Comparison of ENCODE assay signal across 9 cellular contexts in the genomic region with DNA sequence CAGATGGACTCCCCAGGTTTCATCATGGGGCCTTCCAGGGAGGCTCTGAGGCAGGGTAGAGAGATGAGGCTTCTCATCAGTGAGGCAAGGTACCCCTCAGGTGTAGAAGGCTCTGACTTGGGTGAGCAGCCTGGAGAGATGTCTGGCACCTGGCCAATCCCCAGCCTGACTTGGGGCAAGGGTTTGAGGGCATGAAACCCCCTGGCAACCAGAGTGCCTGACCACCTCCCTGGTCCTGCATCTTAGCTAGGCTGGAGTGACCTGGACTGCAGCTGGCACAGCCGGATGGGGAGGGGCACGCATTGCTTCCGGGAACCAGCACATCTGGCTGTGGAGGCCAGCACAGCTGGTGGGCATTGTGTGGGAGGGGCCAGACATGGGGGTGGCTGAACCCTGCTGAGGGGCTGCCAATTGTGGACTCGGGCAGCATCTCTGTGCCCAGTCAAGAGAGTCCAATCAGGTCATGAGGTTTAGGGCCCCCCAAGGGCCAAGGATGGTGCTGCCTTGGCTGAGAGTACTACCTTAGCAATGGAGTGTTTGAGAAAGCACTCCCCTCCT. TPM values are rescaled to one million over a fixed set of nuclear protein-coding genes. Genes with fewer than 3 reads are reported as not detected.
DNase-seq lines count a peak whose midpoint lies in the region; ATAC-seq and TF ChIP-seq lines count a peak whose summit lies in the region.
"Had no signal": no experiment of that assay in that cellular context is flagged by ENCODE, and none has a peak within 500 bp of the region (broad histone marks: within the 10 kb centered on the region; RNA-seq: fewer than 3 reads in every experiment).

No MANE protein-coding gene starts in this region.

- no peak for TF ChIP-seq EP300 in sigmoid colon (IDR thresholded peaks at IDR 0.05)

- no peak for TF ChIP-seq POLR2A in sigmoid colon (IDR thresholded peaks at IDR 0.05)

- POLR2A ChIA-PET in GM10248 (lab: Yijun Ruan, JAX): no interaction called here

- no peak for ATAC-seq in HG02678 (IDR thresholded peaks at IDR 0.05; ENCODE audit: unreplicated experiment)
- ATAC-seq in HG02981 (IDR thresholded peaks at IDR 0.05; ENCODE audit: unreplicated experiment): no peak

- 46 to 67% methylated on average over 4 of the region's 4 CpGs for WGBS in sigmoid colon, 2 donors

- no peaks in the 10 kb centered on the region for H3K9me3 ChIP-seq in left ventricle myocardium inferior (replicated peaks)
- no peaks in the 10 kb centered on the region for H3K9me3 ChIP-seq in sigmoid colon

- CTCF ChIA-PET in GM10248 (lab: Yijun Ruan, JAX): interaction anchor here (1.4 kb wide), 1 partner anchor 18 kb away, joined by 6 read pairs; no protein-coding TSS in a partner anchor

- H3K27me3 ChIP-seq in left ventricle myocardium inferior (ENCODE audit: low read depth) (no peaks in the 10 kb centered on the region), sigmoid colon (no peaks in the 10 kb centered on the region)

- H3K4me1 ChIP-seq in left ventricle myocardium inferior (peaks cover 83% of the 10 kb centered on the region), sigmoid colon (peaks cover 0 to 90% (median 76%) of the 10 kb centered on the region in 4 donors)

- H3K27ac ChIP-seq in VCaP (peak overlapping the region; percentile 83; the same call in 1 of the 2 replicates), left ventricle myocardium inferior (replicated peaks) (peak overlapping the region; percentile 96), sigmoid colon (peak overlapping the region; percentile 93 to 98 (median 96))

- DNase-seq in GM10248 (ENCODE audit: extremely low spot score) (peak; percentile 25), left ventricle myocardium inferior (no peak), sigmoid colon (peak; percentile 83), NOMO-1 treated with DMSO at 0.1 percent for 48 hours (lab: John Stamatoyannopoulos, UW; ENCODE audit: unreplicated experiment) (no peak)
- no peak for DNase-seq in NK-92 treated with Interleukin-12 subunit alpha and Interleukin-12 subunit beta, amount 100 ng/mL, for 24 hours (lab: John Stamatoyannopoulos, UW)

- peak overlapping the region; percentile 81 for H3K4me3 ChIP-seq in left ventricle myocardium inferior
- peak overlapping the region; percentile 74 to 96 (median 93) for H3K4me3 ChIP-seq in sigmoid colon

- intact Hi-C loops in left ventricle myocardium inferior (cut with micrococcal nuclease): loop anchor here (10.0 kb wide), 1 partner anchor 89 kb away; no protein-coding TSS in a partner anchor
- intact Hi-C loops in sigmoid colon (cut with DNase I): no loop called here

- TF ChIP-seq CTCF in GM10248 (IDR thresholded peaks at IDR 0.05; ENCODE audit: control extremely low read depth, extremely low read depth, low read depth, missing control alignments): no peak
- TF ChIP-seq CTCF in VCaP (conservative IDR thresholded peaks at IDR 0.05): no peak
- TF ChIP-seq CTCF in left ventricle myocardium inferior (IDR thresholded peaks at IDR 0.05; ENCODE audit: borderline replicate concordance): no peak
- no peak for TF ChIP-seq CTCF in sigmoid colon (IDR thresholded peaks at IDR 0.05)

- H3K36me3 ChIP-seq in left ventricle myocardium inferior (peaks cover 16% of the 10 kb centered on the region), sigmoid colon (peaks cover 0 to 24% (median 4%) of the 10 kb centered on the region in 4 donors)

RNA-seq across cellular contexts. Expression of a gene that starts 1.9 kb away (rescaled TPM):
- total RNA-seq in left ventricle myocardium inferior (118 TPM), sigmoid colon (10 to 100 TPM; 34.9 to 74.8 (median 56.9) TPM)
- polyA plus RNA-seq in sigmoid colon: 10 to 100 TPM in 1 of 3 donors, 1 to 10 TPM in 2; 6.2 to 21.0 (median 9.5) TPM

RNA-seq across cellular contexts. Expression of a gene that starts 29.9 kb away (rescaled TPM):
- 0.22 TPM for total RNA-seq in left ventricle myocardium inferior
- under 1 TPM in 1 of 4 donors, not detected in 3; under 0.01 TPM for total RNA-seq in sigmoid colon
- polyA plus RNA-seq in sigmoid colon: not detected
- total RNA-seq: dermis microvascular lymphatic vessel endothelial cell had no signal

RNA-seq across cellular contexts. Expression of a gene that starts 47.2 kb away (rescaled TPM):
- total RNA-seq in left ventricle myocardium inferior (552 TPM), sigmoid colon (not detected)
- 1 to 10 TPM in 1 of 3 donors, under 1 TPM in 1, not detected in 1; 0.31 to 1.4 TPM for polyA plus RNA-seq in sigmoid colon
- total RNA-seq: dermis microvascular lymphatic vessel endothelial cell had no signal

RNA-seq across cellular contexts. Expression of a gene that starts 54.9 kb away (rescaled TPM):
- total RNA-seq in left ventricle myocardium inferior: 20.0 TPM
- 100 to 1,000 TPM in 1 of 4 donors, 10 to 100 TPM in 3; 81.3 to 130 (median 84.4) TPM for total RNA-seq in sigmoid colon
- 10 to 100 TPM in 1 of 3 donors, 1 to 10 TPM in 2; 1.8 to 27.9 (median 2.5) TPM for polyA plus RNA-seq in sigmoid colon

Comparison
In these comparisons a context has a peak if more than half of its experiments do, and no peak if none do; other contexts are left out.
1. DNase-seq: peak in GM10248 (single experiment) and sigmoid colon (single experiment); none in left ventricle myocardium inferior (single experiment), NOMO-1 treated with DMSO at 0.1 percent for 48 hours (single experiment) and NK-92 treated with Interleukin-12 subunit alpha and Interleukin-12 subunit beta, amount 100 ng/mL, for 24 hours (single experiment).
2. RNA of a gene that starts 47.2 kb away (total RNA-seq): 552 TPM in left ventricle myocardium inferior (single experiment); not detected in sigmoid colon; every median in the first group is over 100 times any median in the second.
3. Peak in every context shown above with its lines, with median percentiles within 50 percentile points of each other: H3K27ac ChIP-seq.